9 cellular contexts compared by ENCODE assay signal in genomic region chr1:12344611-12345299, GRCh38.
DNase-seq lines count a peak whose midpoint lies in the region; ATAC-seq and TF ChIP-seq lines count a peak whose summit lies in the region.
"Had no signal": no experiment of that assay in that cellular context is flagged by ENCODE, and none has a peak within 500 bp of the region (broad histone marks: within the 10 kb centered on the region; RNA-seq: fewer than 3 reads in every experiment).

No MANE protein-coding gene starts in this region.

- DNase-seq in Karpas-422 (peak; percentile 52), left ventricle myocardium superior (peak; percentile 27), NCI-H2081 treated with DMSO at 0.1 percent for 48 hours (lab: John Stamatoyannopoulos, UW) (no peak), prostate gland (ENCODE audit: low spot score) (no peak), NCI-H524 treated with DMSO at 0.1 percent for 48 hours (lab: John Stamatoyannopoulos, UW) (no peak)
- DNase-seq in activated CD4-positive, alpha-beta T cell treated with anti-CD3 and anti-CD28 coated beads, Interleukin-2, amount 50 U/mL, for 48 hours = peak; percentile 20 to 39
- DNase-seq in stimulated activated naive B cell treated with anti-CD40 and anti-IgM and Interleukin-4, amounts not matched to agents 10 μg/mL and 1 μg/mL and 100 μg/mL, for 72 hours = no peak
- DNase-seq: MG63 had no signal

- ATAC-seq in left ventricle myocardium superior (peak; percentile 51), HG03139 (IDR thresholded peaks at IDR 0.05; ENCODE audit: unreplicated experiment) (no peak)
- ATAC-seq in stimulated activated naive B cell treated with anti-CD40 and anti-IgM and Interleukin-4, amounts not matched to agents 10 μg/mL and 1 μg/mL and 100 μg/mL, for 72 hours (replicated peaks) = peak; percentile 66 to 78

- peak overlapping the region; percentile 74 to 85 for H3K4me3 Mint-ChIP-seq in stimulated activated naive B cell treated with anti-CD40 and anti-IgM and Interleukin-4, amounts not matched to agents 10 μg/mL and 1 μg/mL and 100 μg/mL, for 72 hours

- H3K27ac ChIP-seq in Karpas-422 (ENCODE audit: low read length) (peak overlapping the region; percentile 19; the same call in 1 of the 2 replicates), prostate gland (peak overlapping the region in 1 of 2 donors; percentile 22)

- peak overlapping the region; percentile 94 for H3K27ac Mint-ChIP-seq in stimulated activated naive B cell treated with anti-CD40 and anti-IgM and Interleukin-4, amounts not matched to agents 10 μg/mL and 1 μg/mL and 100 μg/mL, for 72 hours

- peaks cover 25 to 50% of the 10 kb centered on the region in 2 donors for H3K36me3 Mint-ChIP-seq in stimulated activated naive B cell treated with anti-CD40 and anti-IgM and Interleukin-4, amounts not matched to agents 10 μg/mL and 1 μg/mL and 100 μg/mL, for 72 hours

- H3K4me3 ChIP-seq in Karpas-422 (ENCODE audit: low read length) = no peak overlapping the region
- H3K4me3 ChIP-seq in prostate gland = no peak overlapping the region
- H3K4me3 ChIP-seq: MG63 had no signal

- no peak for TF ChIP-seq POLR2A in prostate gland (IDR thresholded peaks at IDR 0.05)

- H3K9ac ChIP-seq in Karpas-422 (ENCODE audit: low read length) = no peak overlapping the region; the same call in 1 of the 2 replicates

- H3K36me3 ChIP-seq in Karpas-422 (ENCODE audit: insufficient read depth, low read length) (peaks cover 28% of the 10 kb centered on the region; the same call in 1 of the 2 replicates), prostate gland (no peaks in the 10 kb centered on the region)

- H3K9me2 ChIP-seq in Karpas-422 (replicated peaks; ENCODE audit: insufficient read depth, low read length) = no peaks in the 10 kb centered on the region; the same call in 1 of the 2 replicates

- no peaks in the 10 kb centered on the region for H4K20me1 ChIP-seq in Karpas-422 (ENCODE audit: insufficient read depth, low read depth, low read length)

- peak overlapping the region; percentile 15 for H3K4me2 ChIP-seq in Karpas-422 (ENCODE audit: low read depth, low read length, poor library complexity, severe bottlenecking)

- peaks cover 0 to 2% of the 10 kb centered on the region in 2 donors for H3K9me3 Mint-ChIP-seq in stimulated activated naive B cell treated with anti-CD40 and anti-IgM and Interleukin-4, amounts not matched to agents 10 μg/mL and 1 μg/mL and 100 μg/mL, for 72 hours

- H3K27me3 ChIP-seq in Karpas-422 (ENCODE audit: low read length) (no peaks in the 10 kb centered on the region), prostate gland (replicated peaks; ENCODE audit: insufficient read depth) (no peaks in the 10 kb centered on the region)
- H3K27me3 ChIP-seq: MG63 had no signal

- H3K9me3 ChIP-seq in Karpas-422 (ENCODE audit: low read length) = no peaks in the 10 kb centered on the region
- no peaks in the 10 kb centered on the region for H3K9me3 ChIP-seq in prostate gland

- peaks cover 30% of the 10 kb centered on the region for H3K4me1 ChIP-seq in Karpas-422 (ENCODE audit: low read length)
- H3K4me1 ChIP-seq in prostate gland (replicated peaks) = no peaks in the 10 kb centered on the region

- peaks cover 35 to 58% of the 10 kb centered on the region in 2 donors for H3K4me1 Mint-ChIP-seq in stimulated activated naive B cell treated with anti-CD40 and anti-IgM and Interleukin-4, amounts not matched to agents 10 μg/mL and 1 μg/mL and 100 μg/mL, for 72 hours

- H3K79me2 ChIP-seq in Karpas-422 (ENCODE audit: low read length) = no peaks in the 10 kb centered on the region

- no peak for TF ChIP-seq CTCF in prostate gland (IDR thresholded peaks at IDR 0.05)

- intact Hi-C loops in left ventricle myocardium superior (cut with micrococcal nuclease) = no loop called here
- intact Hi-C loops in prostate gland (cut with DNase I) = no loop called here

- H3K27me3 Mint-ChIP-seq in stimulated activated naive B cell treated with anti-CD40 and anti-IgM and Interleukin-4, amounts not matched to agents 10 μg/mL and 1 μg/mL and 100 μg/mL, for 72 hours = no peaks in the 10 kb centered on the region

- H2AFZ ChIP-seq in Karpas-422 (ENCODE audit: low read length) = 0 out of 2 replicates have a peak overlapping the region, but pooled peaks have one; percentile 21

- 67% methylated on average over 9 of the region's 9 CpGs for WGBS in prostate gland

Comparison
In these comparisons a context has a peak if more than half of its experiments do, and no peak if none do; other contexts are left out.
1. DNase-seq: peak in Karpas-422 (single experiment), activated CD4-positive, alpha-beta T cell treated with anti-CD3 and anti-CD28 coated beads, Interleukin-2, amount 50 U/mL, for 48 hours (2 of 2) and left ventricle myocardium superior (single experiment); none in stimulated activated naive B cell treated with anti-CD40 and anti-IgM and Interleukin-4, amounts not matched to agents 10 μg/mL and 1 μg/mL and 100 μg/mL, for 72 hours (single experiment), NCI-H2081 treated with DMSO at 0.1 percent for 48 hours (single experiment), prostate gland (single experiment) and NCI-H524 treated with DMSO at 0.1 percent for 48 hours (single experiment).